In genomic region chr17:53919356-53919755, GRCh38 we compare ENCODE assay signal across 5 cellular contexts.
"Had no signal": no experiment of that assay in that cellular context is flagged by ENCODE, and none has a peak within 500 bp of the region (broad histone marks: within the 10 kb centered on the region; RNA-seq: fewer than 3 reads in every experiment).

No MANE protein-coding gene starts in this region.

- H3K4me3 ChIP-seq: GM23338 had no signal

- DNase-seq: H9, HCEC 1CT, KBM-7 had no signal

- ATAC-seq: GM23338, HepG2 had no signal
